In the genomic region with DNA sequence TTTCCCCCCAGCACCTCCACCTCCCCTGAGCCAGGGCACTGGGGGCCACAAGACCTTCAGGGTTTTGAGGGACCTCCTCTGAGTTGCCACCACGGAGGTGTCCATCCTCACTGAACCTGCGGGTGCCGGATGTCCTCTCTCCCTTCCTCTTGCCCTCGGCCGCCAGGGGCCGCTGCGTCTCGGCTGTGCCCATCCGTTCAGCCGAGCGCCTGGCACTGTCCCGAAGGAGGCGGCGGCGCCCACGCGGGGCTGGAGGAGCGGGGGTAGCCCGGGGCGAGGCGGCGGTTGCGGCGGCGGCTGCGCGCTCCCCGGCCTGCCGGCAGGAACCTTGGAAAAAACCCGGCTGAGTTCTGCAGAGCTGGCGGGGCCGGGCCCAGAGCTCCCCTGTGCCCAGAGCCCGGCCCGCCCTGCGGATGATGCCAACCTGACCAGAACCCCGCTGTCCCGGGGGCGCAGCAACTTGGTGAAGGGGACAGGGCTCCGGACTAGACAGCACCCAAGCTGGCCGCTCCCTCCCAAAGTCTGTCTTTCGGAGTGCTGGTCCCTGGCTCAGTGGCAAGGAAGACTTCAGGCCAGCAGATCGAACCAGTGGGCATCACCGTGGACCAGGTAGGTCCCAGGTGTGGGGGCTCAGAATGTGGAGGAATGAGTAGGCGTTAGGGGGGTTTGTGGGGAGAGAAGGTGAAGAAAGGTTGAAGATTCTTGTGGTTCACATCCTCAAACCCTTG, we compare ENCODE assay signal across 8 cellular contexts. TPM values are rescaled to one million over a fixed set of nuclear protein-coding genes. Genes with fewer than 3 reads are reported as not detected.
DNase-seq lines count a peak whose midpoint lies in the region; ATAC-seq and TF ChIP-seq lines count a peak whose summit lies in the region.

No MANE protein-coding gene starts in this region.

- TF ChIP-seq CTCF in cardiac fibroblast (IDR thresholded peaks at IDR 0.05; ENCODE audit: low read depth, low read length): peak; percentile 84

- peak; percentile 27 to 44 for ATAC-seq in activated CD4-positive, CD25-positive, alpha-beta regulatory T cell treated with anti-CD3 and anti-CD28 coated beads, Interleukin-2, amount 50 U/mL, for 24 hours
- ATAC-seq in left colon: peak; percentile 27
- ATAC-seq in GM21737 (IDR thresholded peaks at IDR 0.05; ENCODE audit: unreplicated experiment): no peak

- H3K4me3 ChIP-seq in cardiac fibroblast (replicated peaks in 1 of 2; ENCODE audit: low read depth in 2 of 2, low read length in 2 of 2): no peak overlapping the region

- DNase-seq in SIG-M5 treated with dmso at 0.1 percent for 504 hours (lab: John Stamatoyannopoulos, UW; ENCODE audit: unreplicated experiment): peak; percentile 57
- no peak for DNase-seq in SIG-M5 (lab: John Stamatoyannopoulos, UW)
- peak; percentile 78 for DNase-seq in NCI-H2196 (lab: John Stamatoyannopoulos, UW; ENCODE audit: unreplicated experiment)
- peak; percentile 60 to 72 for DNase-seq in cardiac fibroblast (ENCODE audit: low read depth in 2 of 2)
- DNase-seq in left colon: peak; percentile 70 to 86
- DNase-seq in stimulated activated CD4-positive, alpha-beta T cell treated with anti-CD3 and anti-CD28 coated beads, Interleukin-1b, Interleukin-23, amount 100 ng/mL, for 48 hours: peak; percentile 71

- intact Hi-C loops in left colon (cut with DNase I, micrococcal nuclease): loop anchor here (10.0 kb wide), 2 partner anchors 86 to 326 kb away; no protein-coding TSS in a partner anchor

RNA-seq across cellular contexts. Expression of a gene that starts 3.7 kb away (rescaled TPM):
- total RNA-seq in left colon: 1 to 10 TPM; 1.1 to 1.2 TPM

RNA-seq across cellular contexts. Expression of a gene that starts 11.9 kb away (rescaled TPM):
- total RNA-seq in left colon: 100 to 1,000 TPM; 466 to 701 TPM

RNA-seq across cellular contexts. Expression of a gene that starts 44.4 kb away (rescaled TPM):
- total RNA-seq in left colon: 10 to 100 TPM; 63.6 to 88.0 TPM
